1 cellular context compared by ENCODE assay signal in genomic region chr14:103539056-103539825, GRCh38.
TF ChIP-seq lines count a peak whose summit lies in the region.

No MANE protein-coding gene starts in this region.

TF ChIP-seq in K562, 482 proteins besides CTCF, POLR2A, EP300 and RAD21:
- TF ChIP-seq BRD9 (IDR thresholded peaks at IDR 0.05; ENCODE audit: low read depth, partially characterized antibody) (no peak), POLR2G (IDR thresholded peaks at IDR 0.05; ENCODE audit: low read depth, low read length) (peak; percentile 2; the same call in 1 of the 2 replicates), ELF1 (tag; IDR thresholded peaks at IDR 0.05) (no peak), ZBTB33 (CRISPR knock-in tag; IDR thresholded peaks at IDR 0.05) (peak; percentile 51; the same call in 1 of the 2 replicates), ZKSCAN1 (IDR thresholded peaks at IDR 0.05; ENCODE audit: low read depth, low read length) (0 out of 2 replicates have a peak, but pooled peaks have one; percentile 52), ZNF561 (CRISPR knock-in tag; conservative IDR thresholded peaks at IDR 0.05) (no peak)
